Comparison of ENCODE assay signal across 8 cellular contexts in genomic region chr22:23894710-23895598, GRCh38. TPM values are rescaled to one million over a fixed set of nuclear protein-coding genes. Genes with fewer than 3 reads are reported as not detected.
DNase-seq lines count a peak whose midpoint lies in the region; ATAC-seq and TF ChIP-seq lines count a peak whose summit lies in the region.

No MANE protein-coding gene starts in this region.

- DNase-seq in HuH-7.5 (ENCODE audit: low spot score) = peak; percentile 57
- peak; percentile 73 to 89 (median 84) for DNase-seq in Peyer's patch
- peak; percentile 44 for DNase-seq in fibroblast of peridontal ligament (ENCODE audit: extremely low read depth)
- peak; percentile 81 for DNase-seq in stimulated activated naive CD8-positive, alpha-beta T cell treated with anti-CD3 and anti-CD28 coated beads, Interleukin-15, Interleukin-2, amounts not matched to agents 100 U/mL and 50 U/mL, for 24 hours

- peak overlapping the region; percentile 97 for H3K4me3 Mint-ChIP-seq in activated T-helper 17 cell treated with anti-CD3 and anti-CD28 coated beads, Interleukin-2, amount 50 U/mL, for 72 hours
- peak overlapping the region; percentile 95 to 98 (median 96) for H3K4me3 Mint-ChIP-seq in nephron

- peak overlapping the region; percentile 98 for H3K27ac ChIP-seq in C4-2B
- H3K27ac ChIP-seq in Peyer's patch = peak overlapping the region; percentile 93 to 97 (median 97)

- H3K36me3 ChIP-seq in Peyer's patch = peaks cover 0 to 20% (median 0%) of the 10 kb centered on the region in 3 donors

- no peaks in the 10 kb centered on the region for H3K27me3 ChIP-seq in Peyer's patch

- peak overlapping the region; percentile 63 to 88 (median 76) for H3K4me3 ChIP-seq in Peyer's patch

- H3K4me1 Mint-ChIP-seq in activated T-helper 17 cell treated with anti-CD3 and anti-CD28 coated beads, Interleukin-2, amount 50 U/mL, for 72 hours = peaks cover 10% of the 10 kb centered on the region
- H3K4me1 Mint-ChIP-seq in nephron = peaks cover 38% of the 10 kb centered on the region

- peak; percentile 21 for ATAC-seq in GM19455 (IDR thresholded peaks at IDR 0.05; ENCODE audit: unreplicated experiment)
- peak; percentile 53 for ATAC-seq in activated T-helper 17 cell treated with anti-CD3 and anti-CD28 coated beads, Interleukin-2, amount 50 U/mL, for 72 hours (replicated peaks)
- ATAC-seq in stimulated activated naive CD8-positive, alpha-beta T cell treated with anti-CD3 and anti-CD28 coated beads, Interleukin-15, Interleukin-2, amounts not matched to agents 100 U/mL and 50 U/mL, for 24 hours = peak; percentile 28

- TF ChIP-seq CTCF in C4-2B (conservative IDR thresholded peaks at IDR 0.05) (no peak; the same call in 1 of the 2 replicates), Peyer's patch (IDR thresholded peaks at IDR 0.05) (peak in 4 of 6 experiments; percentile 31 to 53 (median 47)), nephron (IDR thresholded peaks at IDR 0.05; ENCODE audit: unreplicated experiment in 3 of 3) (peak; percentile 33 to 56 (median 44))

- H3K27ac Mint-ChIP-seq in activated T-helper 17 cell treated with anti-CD3 and anti-CD28 coated beads, Interleukin-2, amount 50 U/mL, for 72 hours = peak overlapping the region; percentile 98
- peak overlapping the region; percentile 92 to 98 (median 98) for H3K27ac Mint-ChIP-seq in nephron

- H3K27me3 Mint-ChIP-seq in activated T-helper 17 cell treated with anti-CD3 and anti-CD28 coated beads, Interleukin-2, amount 50 U/mL, for 72 hours = no peaks in the 10 kb centered on the region
- no peaks in the 10 kb centered on the region for H3K27me3 Mint-ChIP-seq in nephron (ENCODE audit: low read depth)

- H3K4me1 ChIP-seq in Peyer's patch = peaks cover 4 to 17% (median 6%) of the 10 kb centered on the region in 4 donors

- H3K9me3 Mint-ChIP-seq in activated T-helper 17 cell treated with anti-CD3 and anti-CD28 coated beads, Interleukin-2, amount 50 U/mL, for 72 hours = no peaks in the 10 kb centered on the region
- H3K9me3 Mint-ChIP-seq in nephron = no peaks in the 10 kb centered on the region

- TF ChIP-seq POLR2A in Peyer's patch (IDR thresholded peaks at IDR 0.05) = no peak

- H3K36me3 Mint-ChIP-seq in activated T-helper 17 cell treated with anti-CD3 and anti-CD28 coated beads, Interleukin-2, amount 50 U/mL, for 72 hours (ENCODE audit: low read depth) = peaks cover 53% of the 10 kb centered on the region
- peaks cover 28% of the 10 kb centered on the region for H3K36me3 Mint-ChIP-seq in nephron (ENCODE audit: low read depth)

- no peaks in the 10 kb centered on the region for H3K9me3 ChIP-seq in Peyer's patch

RNA-seq across cellular contexts. Expression of gene MIF, which starts 0.8 kb away (rescaled TPM):
- 100 to 1,000 TPM in 3 of 4 donors, 10 to 100 TPM in 1; 97.9 to 206 (median 151) TPM for total RNA-seq in Peyer's patch
- 1,000 to 10,000 TPM; 1,250 to 1,556 TPM for total RNA-seq in activated T-helper 17 cell treated with anti-CD3 and anti-CD28 coated beads, Interleukin-2, amount 50 U/mL, for 72 hours

RNA-seq across cellular contexts. Expression of gene SLC2A11, which starts 37.3 kb away (rescaled TPM):
- total RNA-seq in Peyer's patch = 10 to 100 TPM in 3 of 4 donors, 1 to 10 TPM in 1; 8.3 to 16.0 (median 14.8) TPM
- total RNA-seq in activated T-helper 17 cell treated with anti-CD3 and anti-CD28 coated beads, Interleukin-2, amount 50 U/mL, for 72 hours = 1 to 10 TPM; 3.8 to 5.9 TPM

RNA-seq across cellular contexts. Expression of gene DERL3, which starts 56.1 kb away (rescaled TPM):
- 10 to 100 TPM in 1 of 4 donors, 1 to 10 TPM in 3; 1.1 to 17.3 (median 3.4) TPM for total RNA-seq in Peyer's patch
- total RNA-seq in activated T-helper 17 cell treated with anti-CD3 and anti-CD28 coated beads, Interleukin-2, amount 50 U/mL, for 72 hours = 1 to 10 TPM; 5.0 to 9.3 TPM

Comparison
In these comparisons a context has a peak if more than half of its experiments do, and no peak if none do; other contexts are left out.
1. Peak in every context shown above with its lines: DNase-seq, ATAC-seq, H3K4me3 ChIP-seq and H3K27ac ChIP-seq.
2. RNA of gene MIF, which starts 0.8 kb away (total RNA-seq): 1,250 to 1,556 TPM in activated T-helper 17 cell treated with anti-CD3 and anti-CD28 coated beads, Interleukin-2, amount 50 U/mL, for 72 hours; 97.9 to 206 TPM in Peyer's patch; every median in the first group is over 4 times any median in the second.